ENCODE assay signal across 29 cellular contexts in genomic region chrX:112473654-112474053, GRCh38.
"Had no signal": no experiment of that assay in that cellular context is flagged by ENCODE, and none has a peak within 500 bp of the region (broad histone marks: within the 10 kb centered on the region; RNA-seq: fewer than 3 reads in every experiment).

No MANE protein-coding gene starts in this region.

- H3K27ac Mint-ChIP-seq: memory B cell; mesothelial cell of epicardium; naive B cell; natural killer cell treated with Interleukin-12 subunit alpha and Interleukin-12 subunit beta and Interleukin-15 and Interleukin-18, amount 100 ng/mL, for 72 hours; progenitor cell of endocrine pancreas; stimulated activated naive B cell treated with anti-CD40 and anti-IgM and Interleukin-4, amounts not matched to agents 10 μg/mL and 1 μg/mL and 100 μg/mL, for 72 hours; stimulated activated naive CD8-positive, alpha-beta T cell treated with anti-CD3 and anti-CD28 coated beads, Interleukin-15, Interleukin-2, amounts not matched to agents 100 ng/mL and 50 ng/mL, for 24 hours had no signal

- H3K9me3 ChIP-seq: esophagus muscularis mucosa, heart right ventricle, mucosa of descending colon, neutrophil, right lobe of liver, thoracic aorta, tibial nerve, upper lobe of left lung had no signal

- H3K36me3 ChIP-seq: esophagus muscularis mucosa, heart right ventricle, neutrophil, right lobe of liver, thoracic aorta, tibial nerve, upper lobe of left lung had no signal

- H3K36me3 Mint-ChIP-seq: memory B cell; mesothelial cell of epicardium; naive B cell; natural killer cell treated with Interleukin-12 subunit alpha and Interleukin-12 subunit beta and Interleukin-15 and Interleukin-18, amount 100 ng/mL, for 72 hours; stimulated activated naive B cell treated with anti-CD40 and anti-IgM and Interleukin-4, amounts not matched to agents 10 μg/mL and 1 μg/mL and 100 μg/mL, for 72 hours had no signal

- H3K79me2 ChIP-seq: parathyroid adenoma had no signal

- H3K27me3 Mint-ChIP-seq: memory B cell; naive B cell; progenitor cell of endocrine pancreas; stimulated activated naive B cell treated with anti-CD40 and anti-IgM and Interleukin-4, amounts not matched to agents 10 μg/mL and 1 μg/mL and 100 μg/mL, for 72 hours; stimulated activated naive CD8-positive, alpha-beta T cell treated with anti-CD3 and anti-CD28 coated beads, Interleukin-15, Interleukin-2, amounts not matched to agents 100 ng/mL and 50 ng/mL, for 24 hours had no signal

- H3K4me3 Mint-ChIP-seq: memory B cell; mesothelial cell of epicardium; naive B cell; natural killer cell treated with Interleukin-12 subunit alpha and Interleukin-12 subunit beta and Interleukin-15 and Interleukin-18, amount 100 ng/mL, for 72 hours; neural crest cell; stimulated activated naive B cell treated with anti-CD40 and anti-IgM and Interleukin-4, amounts not matched to agents 10 μg/mL and 1 μg/mL and 100 μg/mL, for 72 hours; stimulated activated naive CD8-positive, alpha-beta T cell treated with anti-CD3 and anti-CD28 coated beads, Interleukin-15, Interleukin-2, amounts not matched to agents 100 ng/mL and 50 ng/mL, for 24 hours had no signal

- H3K4me3 ChIP-seq: dorsolateral prefrontal cortex, esophagus muscularis mucosa, heart right ventricle, lung, mucosa of descending colon, right lobe of liver, thoracic aorta, tibial nerve, upper lobe of left lung had no signal

- H2AFZ ChIP-seq: parathyroid adenoma had no signal

- H3K9ac ChIP-seq: parathyroid adenoma had no signal

- H3K27ac ChIP-seq: dorsolateral prefrontal cortex, esophagus muscularis mucosa, foreskin keratinocyte, heart right ventricle, neutrophil, parathyroid adenoma, right lobe of liver, thoracic aorta, tibial nerve, upper lobe of left lung had no signal

- H3K27me3 ChIP-seq: esophagus muscularis mucosa, foreskin keratinocyte, neutrophil, right lobe of liver, upper lobe of left lung had no signal

- H3K4me1 Mint-ChIP-seq: memory B cell; mesothelial cell of epicardium; naive B cell; neural crest cell; stimulated activated naive B cell treated with anti-CD40 and anti-IgM and Interleukin-4, amounts not matched to agents 10 μg/mL and 1 μg/mL and 100 μg/mL, for 72 hours had no signal

- H3K9me3 Mint-ChIP-seq: memory B cell; mesothelial cell of epicardium; stimulated activated naive CD8-positive, alpha-beta T cell treated with anti-CD3 and anti-CD28 coated beads, Interleukin-15, Interleukin-2, amounts not matched to agents 100 ng/mL and 50 ng/mL, for 24 hours had no signal

- FAIRE-seq: small intestine, urothelium cell line had no signal

- ATAC-seq: foreskin keratinocyte; heart right ventricle; left lobe of liver; mucosa of descending colon; natural killer cell treated with Interleukin-12 subunit alpha and Interleukin-12 subunit beta and Interleukin-15 and Interleukin-18, amount 100 ng/mL, for 72 hours; right lobe of liver; stimulated activated naive B cell treated with anti-CD40 and anti-IgM and Interleukin-4, amounts not matched to agents 10 μg/mL and 1 μg/mL and 100 μg/mL, for 72 hours had no signal

- DNase-seq: dorsolateral prefrontal cortex; effector CD4-positive, alpha-beta T cell; foreskin keratinocyte; glutamatergic neuron; heart right ventricle; hippocampal formation; kidney; mucosa of descending colon; naive B cell; right lobe of liver; small intestine; stimulated activated CD4-positive, alpha-beta T cell treated with anti-CD3 and anti-CD28 coated beads, Interleukin-15, amount 100 ng/mL, for 24 hours; stimulated activated CD4-positive, alpha-beta T cell treated with anti-CD3 and anti-CD28 coated beads, Interleukin-2, amount 100 ng/mL, for 48 hours; stimulated activated naive B cell treated with anti-CD40 and anti-IgM and Interleukin-4, amounts not matched to agents 10 μg/mL and 1 μg/mL and 100 μg/mL, for 72 hours; upper lobe of left lung had no signal

- H3K4me1 ChIP-seq: esophagus muscularis mucosa, foreskin keratinocyte, heart right ventricle, parathyroid adenoma, right lobe of liver, tibial nerve, upper lobe of left lung had no signal
